In the genomic region with DNA sequence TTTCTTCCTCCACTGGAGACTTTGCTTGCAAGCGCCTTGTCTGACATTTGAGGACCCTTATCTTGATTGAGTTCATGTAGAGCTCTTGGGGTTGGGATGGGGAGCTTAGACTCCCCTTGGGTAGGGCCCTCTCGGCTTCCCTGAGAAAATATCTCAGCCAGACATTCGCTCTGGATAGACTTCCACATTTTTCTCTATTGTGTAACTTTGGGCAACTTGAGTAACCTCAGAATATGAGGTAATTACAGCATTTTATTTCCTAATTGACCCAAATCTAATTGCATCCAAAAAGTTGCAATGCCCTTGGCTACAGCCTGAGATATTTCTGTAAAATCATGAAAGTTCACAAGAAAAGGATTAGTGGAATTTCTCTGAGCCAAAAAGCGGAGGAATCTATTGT, we compare ENCODE assay signal across 27 cellular contexts.
DNase-seq lines count a peak whose midpoint lies in the region; ATAC-seq, FAIRE-seq and TF ChIP-seq lines count a peak whose summit lies in the region.
"Had no signal": no experiment of that assay in that cellular context is flagged by ENCODE, and none has a peak within 500 bp of the region (broad histone marks: within the 10 kb centered on the region; RNA-seq: fewer than 3 reads in every experiment).

No MANE protein-coding gene starts in this region.

- FAIRE-seq in astrocyte (lab: Jason Lieb, UNC) = peak; percentile 96
- FAIRE-seq: D721Med, endometrium, frontal cortex, kidney had no signal

- H3K4me3 ChIP-seq in breast epithelium (no peak overlapping the region), astrocyte (ENCODE audit: insufficient read depth, low read depth, low read length) (no peak overlapping the region), gastroesophageal sphincter (no peak overlapping the region)
- H3K4me3 ChIP-seq: coronary artery, HAP-1, smooth muscle cell, tibial nerve had no signal

- TF ChIP-seq EP300 in gastroesophageal sphincter (IDR thresholded peaks at IDR 0.05) = no peak

- H4K20me1 ChIP-seq in astrocyte (ENCODE audit: insufficient read depth, low read length) = no peaks in the 10 kb centered on the region

- CTCF ChIA-PET in MCF 10A (lab: Yijun Ruan, JAX) = interaction anchor here (0.6 to 1.3 kb wide), 2 partner anchors 9 to 99 kb away, joined by 4 read pairs; no protein-coding TSS in a partner anchor
- CTCF ChIA-PET in RWPE1 (lab: Yijun Ruan, JAX) = interaction anchor here (0.6 kb wide), 1 partner anchor 26 kb away, joined by 4 read pairs; no protein-coding TSS in a partner anchor

- TF ChIP-seq CTCF in MCF 10A (IDR thresholded peaks at IDR 0.05; ENCODE audit: unreplicated experiment) (no peak), breast epithelium (IDR thresholded peaks at IDR 0.05) (no peak), astrocyte (IDR thresholded peaks at IDR 0.05; ENCODE audit: insufficient read depth, low read depth, low read length) (no peak), gastroesophageal sphincter (IDR thresholded peaks at IDR 0.05) (no peak), RWPE1 (conservative IDR thresholded peaks at IDR 0.05; ENCODE audit: low read depth) (no peak)

- H3K9me3 Mint-ChIP-seq in MCF 10A (ENCODE audit: unreplicated experiment) (peaks cover 8% of the 10 kb centered on the region), astrocyte (ENCODE audit: unreplicated experiment) (no peaks in the 10 kb centered on the region)
- H3K9me3 Mint-ChIP-seq: activated CD4-positive, alpha-beta memory T cell treated with anti-CD3 and anti-CD28 coated beads, Interleukin-2, amount 10 ng/mL, durations not matched to agents 7 days and 5 days had no signal

- BruUV-seq in MCF 10A (replicated peaks; lab: Mats Ljungman, UMichigan) = no TSS peak

- H3K4me1 ChIP-seq in breast epithelium = no peaks in the 10 kb centered on the region
- no peaks in the 10 kb centered on the region for H3K4me1 ChIP-seq in astrocyte (ENCODE audit: insufficient read depth, low read length)
- no peaks in the 10 kb centered on the region for H3K4me1 ChIP-seq in gastroesophageal sphincter
- H3K4me1 ChIP-seq: HAP-1, tibial nerve had no signal

- ATAC-seq in gastroesophageal sphincter (peak; percentile 60), HG02938 (IDR thresholded peaks at IDR 0.05; ENCODE audit: unreplicated experiment) (no peak)
- ATAC-seq: activated naive CD8-positive, alpha-beta T cell treated with anti-CD3 and anti-CD28 coated beads, Interleukin-2, amount 50 U/mL, for 24 hours had no signal

- H3K36me3 Mint-ChIP-seq in MCF 10A (ENCODE audit: insufficient read depth, unreplicated experiment) = no peaks in the 10 kb centered on the region
- no peaks in the 10 kb centered on the region for H3K36me3 Mint-ChIP-seq in astrocyte (ENCODE audit: low read depth, unreplicated experiment)

- H3K4me3 Mint-ChIP-seq in MCF 10A (ENCODE audit: unreplicated experiment) = no peak overlapping the region
- H3K4me3 Mint-ChIP-seq in astrocyte (ENCODE audit: unreplicated experiment) = no peak overlapping the region
- H3K4me3 Mint-ChIP-seq: activated CD4-positive, alpha-beta memory T cell treated with anti-CD3 and anti-CD28 coated beads, Interleukin-2, amount 10 ng/mL, durations not matched to agents 7 days and 5 days; activated naive CD8-positive, alpha-beta T cell treated with anti-CD3 and anti-CD28 coated beads, Interleukin-2, amount 50 U/mL, for 24 hours had no signal

- H3K4me2 ChIP-seq in astrocyte (ENCODE audit: low read length) = no peak overlapping the region
- H3K4me2 ChIP-seq: smooth muscle cell had no signal

- POLR2A ChIA-PET in MCF 10A (lab: Yijun Ruan, JAX) (interaction anchor here (0.7 kb wide), 1 partner anchor 99 kb away, joined by 3 read pairs; no protein-coding TSS in a partner anchor), RWPE1 (lab: Yijun Ruan, JAX; ENCODE audit: low non-redundant PET) (no interaction called here)

- H3K36me3 ChIP-seq in breast epithelium (no peaks in the 10 kb centered on the region), astrocyte (ENCODE audit: insufficient read depth, low read length) (no peaks in the 10 kb centered on the region), gastroesophageal sphincter (no peaks in the 10 kb centered on the region)
- H3K36me3 ChIP-seq: brain microvascular endothelial cell, HAP-1, tibial nerve had no signal

- H2AFZ ChIP-seq in astrocyte (ENCODE audit: low read depth, low read length) = no peak overlapping the region

- intact Hi-C loops in MCF 10A (cut with micrococcal nuclease) (no loop called here), breast epithelium (cut with DNase I; ENCODE audit: low total_unique reads) (no loop called here)

- H3K79me2 ChIP-seq in astrocyte (ENCODE audit: insufficient read depth, low read length) = no peaks in the 10 kb centered on the region

- H3K27ac ChIP-seq in breast epithelium (no peak overlapping the region), astrocyte (ENCODE audit: low read depth, low read length) (no peak overlapping the region), gastroesophageal sphincter (no peak overlapping the region), RWPE1 (no peak overlapping the region)
- H3K27ac ChIP-seq: brain microvascular endothelial cell, coronary artery, tibial nerve had no signal

- no peak overlapping the region for H3K9ac ChIP-seq in astrocyte (ENCODE audit: low read length)

- H3K4me1 Mint-ChIP-seq in MCF 10A (ENCODE audit: insufficient read depth, unreplicated experiment) (peaks cover 22% of the 10 kb centered on the region), astrocyte (ENCODE audit: low read depth, unreplicated experiment) (no peaks in the 10 kb centered on the region)
- H3K4me1 Mint-ChIP-seq: activated CD4-positive, alpha-beta memory T cell treated with anti-CD3 and anti-CD28 coated beads, Interleukin-2, amount 10 ng/mL, durations not matched to agents 7 days and 5 days; activated naive CD8-positive, alpha-beta T cell treated with anti-CD3 and anti-CD28 coated beads, Interleukin-2, amount 50 U/mL, for 24 hours had no signal

- H3K9me3 ChIP-seq in breast epithelium = no peaks in the 10 kb centered on the region
- no peaks in the 10 kb centered on the region for H3K9me3 ChIP-seq in astrocyte (ENCODE audit: insufficient read depth, low read depth, low read length)
- H3K9me3 ChIP-seq in gastroesophageal sphincter = no peaks in the 10 kb centered on the region
- H3K9me3 ChIP-seq: HAP-1, tibial nerve had no signal

- 38 to 81% methylated on average over 3 to 4 of the region's 4 CpGs for WGBS in gastroesophageal sphincter (ENCODE audit: low coverage in 1 of 2), 2 donors

- TF ChIP-seq POLR2A in breast epithelium (IDR thresholded peaks at IDR 0.05) = no peak
- TF ChIP-seq POLR2A in gastroesophageal sphincter (IDR thresholded peaks at IDR 0.05) = no peak

- H3K27me3 Mint-ChIP-seq in MCF 10A (ENCODE audit: insufficient read depth, unreplicated experiment) (no peaks in the 10 kb centered on the region), astrocyte (ENCODE audit: low read depth, unreplicated experiment) (no peaks in the 10 kb centered on the region)
- H3K27me3 Mint-ChIP-seq: activated CD4-positive, alpha-beta memory T cell treated with anti-CD3 and anti-CD28 coated beads, Interleukin-2, amount 10 ng/mL, durations not matched to agents 7 days and 5 days had no signal

- H3K27me3 ChIP-seq in breast epithelium (no peaks in the 10 kb centered on the region), astrocyte (ENCODE audit: insufficient read depth, low read length) (no peaks in the 10 kb centered on the region), gastroesophageal sphincter (no peaks in the 10 kb centered on the region)
- H3K27me3 ChIP-seq: brain microvascular endothelial cell, tibial nerve had no signal

- peak; percentile 11 for DNase-seq in MCF 10A (ENCODE audit: unreplicated experiment)
- DNase-seq in breast epithelium (ENCODE audit: low spot score in 2 of 2) = no peak
- DNase-seq in astrocyte (ENCODE audit: low read depth) = peak; percentile 16
- no peak for DNase-seq in effector CD8-positive, alpha-beta T cell (lab: John Stamatoyannopoulos, UW)
- no peak for DNase-seq in RWPE1 (ENCODE audit: low spot score)
- DNase-seq in DMS79 (lab: John Stamatoyannopoulos, UW) = no peak
- DNase-seq: activated CD4-positive, alpha-beta memory T cell treated with anti-CD3 and anti-CD28 coated beads, Interleukin-2, amount 10 ng/mL, durations not matched to agents 7 days and 5 days; activated gamma-delta T cell; activated naive CD8-positive, alpha-beta T cell treated with anti-CD3 and anti-CD28 coated beads, Interleukin-2, amount 50 U/mL, for 24 hours; brain microvascular endothelial cell; C1 segment of cervical spinal cord; kidney; mammary epithelial cell; NCI-H2171; NCI-H524; stimulated activated CD4-positive, alpha-beta T cell treated with anti-CD3 and anti-CD28 coated beads, Interleukin-4, amount 100 ng/mL, for 1 hour; stimulated activated naive CD4-positive, alpha-beta T cell; T-helper 9 cell had no signal

- H3K27ac Mint-ChIP-seq in MCF 10A (ENCODE audit: low read depth, unreplicated experiment) (no peak overlapping the region), astrocyte (ENCODE audit: unreplicated experiment) (no peak overlapping the region)
- H3K27ac Mint-ChIP-seq: activated CD4-positive, alpha-beta memory T cell treated with anti-CD3 and anti-CD28 coated beads, Interleukin-2, amount 10 ng/mL, durations not matched to agents 7 days and 5 days; activated naive CD8-positive, alpha-beta T cell treated with anti-CD3 and anti-CD28 coated beads, Interleukin-2, amount 50 U/mL, for 24 hours had no signal

Comparison
In these comparisons a context has a peak if more than half of its experiments do, and no peak if none do; other contexts are left out.
1. DNase-seq: peak in MCF 10A (single experiment) and astrocyte (single experiment); none in breast epithelium (0 of 2), effector CD8-positive, alpha-beta T cell (single experiment), RWPE1 (single experiment) and DMS79 (single experiment).